ENCODE assay signal across 8 cellular contexts in genomic region chr15:73965730-73966103, GRCh38. TPM values are rescaled to one million over a fixed set of nuclear protein-coding genes. Genes with fewer than 3 reads are reported as not detected.
DNase-seq lines count a peak whose midpoint lies in the region; ATAC-seq and TF ChIP-seq lines count a peak whose summit lies in the region.

No MANE protein-coding gene starts in this region.

- H3K9me2 ChIP-seq in DOHH2 (replicated peaks; ENCODE audit: control insufficient read depth, low read length) = no peaks in the 10 kb centered on the region

- intact Hi-C loops in left cardiac atrium (cut with DNase I) = loop anchor here in 1 of 2 donors (10.0 kb wide), 1 partner anchor 71 kb away; no protein-coding TSS in a partner anchor

- ATAC-seq in GM21381 (IDR thresholded peaks at IDR 0.05; ENCODE audit: unreplicated experiment) = peak; percentile 60
- peak; percentile 53 for ATAC-seq in esophagus mucosa
- ATAC-seq in left cardiac atrium = no peak
- no peak for ATAC-seq in GM18868 (IDR thresholded peaks at IDR 0.05; ENCODE audit: unreplicated experiment)

- H3K36me3 ChIP-seq in DOHH2 (ENCODE audit: control insufficient read depth, low read length) = no peaks in the 10 kb centered on the region

- no peak overlapping the region for H3K27ac ChIP-seq in DOHH2 (ENCODE audit: low read depth, low read length)

- H4K20me1 ChIP-seq in DOHH2 (ENCODE audit: control insufficient read depth, insufficient read depth, low read depth, low read length) = no peaks in the 10 kb centered on the region

- H3F3A ChIP-seq in DOHH2 (ENCODE audit: control insufficient read depth, insufficient read depth) = no peaks in the 10 kb centered on the region

- H3K4me2 ChIP-seq in DOHH2 (ENCODE audit: low read length) = peak overlapping the region; percentile 64

- H3K9me3 ChIP-seq in DOHH2 (ENCODE audit: control insufficient read depth, insufficient read depth, low read length) = no peaks in the 10 kb centered on the region

- no peaks in the 10 kb centered on the region for H3K79me2 ChIP-seq in DOHH2 (ENCODE audit: control insufficient read depth, low read length)

- peaks cover 22% of the 10 kb centered on the region for H3K4me1 ChIP-seq in DOHH2 (ENCODE audit: control insufficient read depth, low read length)

- peak; percentile 85 for DNase-seq in NAMALWA (ENCODE audit: low spot score)
- no peak for DNase-seq in DMS 273 treated with DMSO at 0.1 percent for 48 hours (lab: John Stamatoyannopoulos, UW)
- no peak for DNase-seq in left cardiac atrium
- DNase-seq in NCI-H1048 (lab: John Stamatoyannopoulos, UW) = no peak

- peaks cover 8% of the 10 kb centered on the region for H3K27me3 ChIP-seq in DOHH2 (ENCODE audit: control insufficient read depth, low read length)

- TF ChIP-seq CTCF in DOHH2 (IDR thresholded peaks at IDR 0.05; ENCODE audit: low read depth, low read length, poor library complexity, severe bottlenecking) = no peak

- H3K4me3 ChIP-seq in DOHH2 (ENCODE audit: low read length) = no peak overlapping the region

RNA-seq across cellular contexts. Expression of gene STOML1, which starts 26.4 kb away (rescaled TPM):
- total RNA-seq in esophagus mucosa (10.4 TPM), left cardiac atrium (10 to 100 TPM; 20.3 to 21.1 TPM)

RNA-seq across cellular contexts. Expression of gene PML, which starts 28.8 kb away (rescaled TPM):
- total RNA-seq in esophagus mucosa (28.8 TPM), left cardiac atrium (10 to 100 TPM; 23.4 to 38.7 TPM)

RNA-seq across cellular contexts. Expression of gene LOXL1, which starts 39.5 kb away (rescaled TPM):
- total RNA-seq in esophagus mucosa = 5.8 TPM
- total RNA-seq in left cardiac atrium = 10 to 100 TPM; 12.0 to 31.5 TPM

Comparison
In these comparisons a context has a peak if more than half of its experiments do, and no peak if none do; other contexts are left out.
1. ATAC-seq: peak in GM21381 (single experiment) and esophagus mucosa (single experiment); none in left cardiac atrium (0 of 2) and GM18868 (single experiment).